Comparison of ENCODE assay signal across 10 cellular contexts in genomic region chr17:68318103-68318991, GRCh38. TPM values are rescaled to one million over a fixed set of nuclear protein-coding genes. Genes with fewer than 3 reads are reported as not detected.
DNase-seq lines count a peak whose midpoint lies in the region; ATAC-seq and TF ChIP-seq lines count a peak whose summit lies in the region.
"Had no signal": no experiment of that assay in that cellular context is flagged by ENCODE, and none has a peak within 500 bp of the region (broad histone marks: within the 10 kb centered on the region; RNA-seq: fewer than 3 reads in every experiment).

No MANE protein-coding gene starts in this region.

- no peak for TF ChIP-seq EP300 in ovary (IDR thresholded peaks at IDR 0.05)

- no peaks in the 10 kb centered on the region for H3K27me3 ChIP-seq in NT2/D1 (ENCODE audit: insufficient read depth, insufficient read length)
- H3K27me3 ChIP-seq in fibroblast of lung (ENCODE audit: control insufficient read depth, insufficient read depth, low read length) = no peaks in the 10 kb centered on the region
- H3K27me3 ChIP-seq in ovary = no peaks in the 10 kb centered on the region

- peak overlapping the region; percentile 37 for H3K27ac Mint-ChIP-seq in activated CD4-positive, alpha-beta T cell treated with anti-CD3 and anti-CD28 coated beads, Interleukin-2, amount 10 ng/mL, durations not matched to agents 7 days and 5 days

- H3K36me3 Mint-ChIP-seq in activated CD4-positive, alpha-beta T cell treated with anti-CD3 and anti-CD28 coated beads, Interleukin-2, amount 10 ng/mL, durations not matched to agents 7 days and 5 days (ENCODE audit: low read depth) = peaks cover 7% of the 10 kb centered on the region

- H3K9me3 Mint-ChIP-seq in activated CD4-positive, alpha-beta T cell treated with anti-CD3 and anti-CD28 coated beads, Interleukin-2, amount 10 ng/mL, durations not matched to agents 7 days and 5 days = peaks cover 2% of the 10 kb centered on the region

- no peak overlapping the region for H2AFZ ChIP-seq in fibroblast of lung (ENCODE audit: low read length)

- TF ChIP-seq CTCF in fibroblast of lung (conservative IDR thresholded peaks at IDR 0.05 in 1 of 2, IDR thresholded peaks at IDR 0.05 in 1 of 2; ENCODE audit: low read depth in 1 of 2, low read length in 2 of 2) = no peak
- no peak for TF ChIP-seq CTCF in ovary (IDR thresholded peaks at IDR 0.05)

- intact Hi-C loops in ovary (cut with DNase I) = no loop called here

- no peak overlapping the region for H3K4me2 ChIP-seq in fibroblast of lung (ENCODE audit: extremely low read depth, insufficient read depth, low read length)

- no peaks in the 10 kb centered on the region for H3K27me3 Mint-ChIP-seq in activated CD4-positive, alpha-beta T cell treated with anti-CD3 and anti-CD28 coated beads, Interleukin-2, amount 10 ng/mL, durations not matched to agents 7 days and 5 days

- H4K20me1 ChIP-seq in fibroblast of lung (ENCODE audit: control insufficient read depth, extremely low read depth, insufficient read depth, low read length) = no peaks in the 10 kb centered on the region

- no peak overlapping the region for H3K4me3 Mint-ChIP-seq in activated CD4-positive, alpha-beta T cell treated with anti-CD3 and anti-CD28 coated beads, Interleukin-2, amount 10 ng/mL, durations not matched to agents 7 days and 5 days

- POLR2A ChIA-PET in activated CD4-positive, alpha-beta T cell treated with anti-CD3 and anti-CD28 coated beads, Interleukin-2, amount 10 ng/mL, durations not matched to agents 7 days and 5 days (lab: Charles Lee) = no interaction called here

- no peaks in the 10 kb centered on the region for H3K9me3 ChIP-seq in NT2/D1 (ENCODE audit: insufficient read depth, low read length)
- no peaks in the 10 kb centered on the region for H3K9me3 ChIP-seq in fibroblast of lung (ENCODE audit: control insufficient read depth, insufficient read depth, low read depth, low read length)
- H3K9me3 ChIP-seq in ovary = no peaks in the 10 kb centered on the region

- CTCF ChIA-PET in activated CD4-positive, alpha-beta T cell treated with anti-CD3 and anti-CD28 coated beads, Interleukin-2, amount 10 ng/mL, durations not matched to agents 7 days and 5 days (lab: Charles Lee) = interaction anchor here (0.6 to 2.7 kb wide), 2 partner anchors 12 to 43 kb away, joined by 3 to 14 read pairs; no protein-coding TSS in a partner anchor

- H3K27ac ChIP-seq in fibroblast of lung (ENCODE audit: insufficient read depth, low read length) (no peak overlapping the region), ovary (no peak overlapping the region)

- no peak overlapping the region for H3K4me3 ChIP-seq in NT2/D1 (ENCODE audit: insufficient read length, low read depth)
- H3K4me3 ChIP-seq in fibroblast of lung (replicated peaks in 1 of 4; ENCODE audit: control extremely low read depth in 1 of 4, insufficient read depth in 1 of 4, low read depth in 3 of 4, low read length in 4 of 4) = no peak overlapping the region
- no peak overlapping the region for H3K4me3 ChIP-seq in ovary

- H3K36me3 ChIP-seq in NT2/D1 (ENCODE audit: insufficient read depth, insufficient read length, low read length) (no peaks in the 10 kb centered on the region), fibroblast of lung (ENCODE audit: control insufficient read depth, insufficient read depth, low read length) (no peaks in the 10 kb centered on the region), ovary (no peaks in the 10 kb centered on the region)

- 70 to 80% (median 76%) methylated on average over 8 of the region's 8 CpGs for WGBS in ovary, 3 donors

- H3K4me1 ChIP-seq in NT2/D1 (ENCODE audit: insufficient read depth, insufficient read length) = no peaks in the 10 kb centered on the region
- no peaks in the 10 kb centered on the region for H3K4me1 ChIP-seq in fibroblast of lung (ENCODE audit: control insufficient read depth, extremely low read depth, insufficient read depth, low read length)
- no peaks in the 10 kb centered on the region for H3K4me1 ChIP-seq in ovary (ENCODE audit: insufficient read depth)

- H3K79me2 ChIP-seq in fibroblast of lung (ENCODE audit: control insufficient read depth, insufficient read depth, low read length) = no peaks in the 10 kb centered on the region

- no peak for DNase-seq in activated CD4-positive, alpha-beta T cell treated with anti-CD3 and anti-CD28 coated beads, Interleukin-2, amount 10 ng/mL, durations not matched to agents 7 days and 5 days
- no peak for DNase-seq in activated CD4-positive, alpha-beta T cell treated with anti-CD3 and anti-CD28 coated beads for 1 hour
- peak; percentile 13 for DNase-seq in NT2/D1 (ENCODE audit: low read depth, low spot score)
- DNase-seq in fibroblast of lung (ENCODE audit: low read depth in 2 of 2) = peak; percentile 18 to 72
- peak; percentile 49 for DNase-seq in stromal cell of bone marrow (ENCODE audit: low read depth)
- no peak for DNase-seq in RKO (ENCODE audit: low spot score)
- DNase-seq in ovary = no peak
- DNase-seq: central memory CD4-positive, alpha-beta T cell; stimulated activated CD4-positive, alpha-beta T cell treated with anti-CD3 and anti-CD28 coated beads, Interleukin-1b, Interleukin-23, amount 100 ng/mL, for 48 hours had no signal

- peaks cover 29% of the 10 kb centered on the region for H3K4me1 Mint-ChIP-seq in activated CD4-positive, alpha-beta T cell treated with anti-CD3 and anti-CD28 coated beads, Interleukin-2, amount 10 ng/mL, durations not matched to agents 7 days and 5 days

- no peak for ATAC-seq in GM21737 (IDR thresholded peaks at IDR 0.05; ENCODE audit: unreplicated experiment)

- H3K9ac ChIP-seq in NT2/D1 (ENCODE audit: insufficient read length, low read depth) (no peak overlapping the region), fibroblast of lung (ENCODE audit: insufficient read depth, low read length) (no peak overlapping the region)

- TF ChIP-seq POLR2A in ovary (IDR thresholded peaks at IDR 0.05) = no peak

RNA-seq across cellular contexts. Expression of gene ARSG, which starts 27.1 kb away (rescaled TPM):
- 10 to 100 TPM; 11.7 to 13.8 TPM for total RNA-seq in activated CD4-positive, alpha-beta T cell treated with anti-CD3 and anti-CD28 coated beads, Interleukin-2, amount 10 ng/mL, durations not matched to agents 7 days and 5 days
- 3.1 and 8.1 TPM in 2 replicates for total RNA-seq in fibroblast of lung
- polyA plus RNA-seq in fibroblast of lung = 3.5 and 4.4 TPM in 2 replicates
- polyA plus RNA-seq in fibroblast of lung (2012) = 4.4 and 4.8 TPM in 2 replicates
- 4.9 and 6.1 TPM in 2 replicates for polyA minus RNA-seq in fibroblast of lung (ENCODE audit: low replicate concordance)
- total RNA-seq in ovary = 10 to 100 TPM in 5 of 7 donors, 1 to 10 TPM in 2; 6.7 to 18.5 (median 11.1) TPM
- 10 to 100 TPM in 1 of 2 donors, 1 to 10 TPM in 1; 5.2 to 19.8 TPM for polyA plus RNA-seq in ovary

RNA-seq across cellular contexts. Expression of gene SLC16A6, which starts 27.4 kb away (rescaled TPM):
- total RNA-seq in activated CD4-positive, alpha-beta T cell treated with anti-CD3 and anti-CD28 coated beads, Interleukin-2, amount 10 ng/mL, durations not matched to agents 7 days and 5 days = 1 to 10 TPM; 5.6 to 6.8 TPM
- total RNA-seq in fibroblast of lung = 1.5 and 8.3 TPM in 2 replicates
- polyA plus RNA-seq in fibroblast of lung = 1.7 and 8.8 TPM in 2 replicates
- polyA plus RNA-seq in fibroblast of lung (2012) = 0.97 and 5.0 TPM in 2 replicates
- 0.35 and 12.7 TPM in 2 replicates for polyA minus RNA-seq in fibroblast of lung (ENCODE audit: low replicate concordance)
- 10 to 100 TPM in 1 of 7 donors, 1 to 10 TPM in 3, under 1 TPM in 3; 0.46 to 11.3 (median 1.4) TPM for total RNA-seq in ovary
- polyA plus RNA-seq in ovary = 1 to 10 TPM in 1 of 2 donors, under 1 TPM in 1; 0.12 to 1.1 TPM

Comparison
In these comparisons a context has a peak if more than half of its experiments do, and no peak if none do; other contexts are left out.
1. DNase-seq: peak in NT2/D1 (single experiment), fibroblast of lung (2 of 2) and stromal cell of bone marrow (single experiment); none in activated CD4-positive, alpha-beta T cell treated with anti-CD3 and anti-CD28 coated beads, Interleukin-2, amount 10 ng/mL, durations not matched to agents 7 days and 5 days (single experiment), activated CD4-positive, alpha-beta T cell treated with anti-CD3 and anti-CD28 coated beads for 1 hour (single experiment), RKO (single experiment) and ovary (0 of 5).